1 cellular context compared by ENCODE assay signal in genomic region chr12:9134981-9135628, GRCh38.
A peak's percentile ranks its signal among the peaks of the same experiment; 100 is the strongest.
TF ChIP-seq lines count a peak whose summit lies in the region.

No MANE protein-coding gene starts in this region.

TF ChIP-seq in GM12878, 131 proteins besides CTCF, POLR2A, EP300 and RAD21:
- TF ChIP-seq YY1 (IDR thresholded peaks at IDR 0.05; ENCODE audit: low read depth, low read length): peak; percentile 58; the same call in 1 of the 2 replicates
- TF ChIP-seq LARP7 (IDR thresholded peaks at IDR 0.05): no peak
